In the genomic region with DNA sequence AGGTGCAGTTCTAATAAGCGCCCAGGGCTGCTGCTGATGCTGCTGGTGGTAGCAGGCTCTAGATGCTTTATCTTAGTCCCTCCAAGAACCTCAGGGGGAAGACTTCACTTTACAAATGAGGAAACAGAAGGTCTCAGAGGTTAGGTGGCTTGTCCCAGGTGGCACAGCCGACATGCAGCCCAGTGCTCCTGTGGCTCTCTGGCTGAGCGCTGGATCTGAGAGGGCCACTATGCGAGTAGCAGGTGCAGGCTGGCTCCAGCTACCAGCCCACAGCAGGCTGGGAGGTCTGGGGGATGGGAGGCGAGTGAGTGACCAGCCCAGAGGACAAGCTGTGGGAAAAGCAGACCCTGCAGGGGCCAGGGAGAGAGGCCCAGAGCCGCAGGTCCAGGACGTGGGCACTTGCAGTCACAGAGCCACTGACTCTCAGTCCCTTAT, we compare ENCODE assay signal across 7 cellular contexts. TPM values are rescaled to one million over a fixed set of nuclear protein-coding genes. Genes with fewer than 3 reads are reported as not detected.
A peak's percentile ranks its signal among the peaks of the same experiment; 100 is the strongest.
DNase-seq lines count a peak whose midpoint lies in the region; ATAC-seq and TF ChIP-seq lines count a peak whose summit lies in the region.

No MANE protein-coding gene starts in this region.

- H3K4me3 ChIP-seq in coronary artery, result peak overlapping the region; percentile 46

- H3K27ac ChIP-seq in coronary artery, result peak overlapping the region; percentile 43 to 85

- peak; percentile 3 for ATAC-seq in GM21360 (IDR thresholded peaks at IDR 0.05; ENCODE audit: unreplicated experiment)
- ATAC-seq in stimulated activated naive CD8-positive, alpha-beta T cell treated with anti-CD3 and anti-CD28 coated beads, Interleukin-15, Interleukin-2, amounts not matched to agents 100 U/mL and 50 U/mL, for 24 hours, result no peak

- peak; percentile 78 for DNase-seq in NAMALWA (ENCODE audit: low spot score)
- DNase-seq in coronary artery (ENCODE audit: low spot score), result no peak
- peak; percentile 15 for DNase-seq in stimulated activated naive CD8-positive, alpha-beta T cell treated with anti-CD3 and anti-CD28 coated beads, Interleukin-15, Interleukin-2, amounts not matched to agents 100 U/mL and 50 U/mL, for 24 hours
- no peak for DNase-seq in NCI-H1105 (lab: John Stamatoyannopoulos, UW)
- DNase-seq in cerebellum (ENCODE audit: low spot score), result no peak
- DNase-seq in NCI-H1694 (lab: John Stamatoyannopoulos, UW), result no peak

- TF ChIP-seq CTCF in coronary artery (IDR thresholded peaks at IDR 0.05), result no peak

RNA-seq across cellular contexts. Expression of gene RASSF2, which starts 10.8 kb away (rescaled TPM):
- 114 TPM for total RNA-seq in cerebellum

Comparison
In these comparisons a context has a peak if more than half of its experiments do, and no peak if none do; other contexts are left out.
1. DNase-seq: peak in NAMALWA (single experiment) and stimulated activated naive CD8-positive, alpha-beta T cell treated with anti-CD3 and anti-CD28 coated beads, Interleukin-15, Interleukin-2, amounts not matched to agents 100 U/mL and 50 U/mL, for 24 hours (single experiment); none in coronary artery (single experiment), NCI-H1105 (single experiment), cerebellum (single experiment) and NCI-H1694 (single experiment).